ENCODE assay signal across 37 cellular contexts in genomic region chrX:41326431-41326830, GRCh38.
"Had no signal": no experiment of that assay in that cellular context is flagged by ENCODE, and none has a peak within 500 bp of the region (broad histone marks: within the 10 kb centered on the region; RNA-seq: fewer than 3 reads in every experiment).

No MANE protein-coding gene starts in this region.

- DNase-seq: activated effector memory CD4-positive, alpha-beta T cell treated with anti-CD3 and anti-CD28 coated beads, Interleukin-2, amount 50 U/mL, for 16 hours; activated effector memory CD4-positive, alpha-beta T cell treated with Interleukin-2 at 50 U/mL for 16 hours; activated gamma-delta T cell; activated gamma-delta T cell treated with Interleukin-2 at 50 U/mL for 16 hours; activated naive CD4-positive, alpha-beta T cell; activated naive CD4-positive, alpha-beta T cell treated with anti-CD3 and anti-CD28 coated beads for 36 hours; activated naive CD4-positive, alpha-beta T cell treated with anti-CD3 and anti-CD28 coated beads, Interleukin-2, amount 10 ng/mL, durations not matched to agents 7 days and 5 days; activated naive CD4-positive, alpha-beta T cell treated with anti-CD3 and anti-CD28 coated beads, Interleukin-2, amount 50 U/mL, for 16 hours; activated naive CD4-positive, alpha-beta T cell treated with Interleukin-2 at 50 U/mL for 16 hours; activated naive CD8-positive, alpha-beta T cell treated with anti-CD3 and anti-CD28 coated beads for 36 hours; activated naive CD8-positive, alpha-beta T cell treated with anti-CD3 and anti-CD28 coated beads, Interleukin-2, amount 10 ng/mL, durations not matched to agents 7 days and 5 days; activated naive CD8-positive, alpha-beta T cell treated with anti-CD3 and anti-CD28 coated beads, Interleukin-2, amount 50 U/mL, for 24 hours; activated T-cell treated with anti-CD3 and anti-CD28 coated beads, Interleukin-2, amount 50 U/mL, for 1 hour; activated T-cell treated with anti-CD3 and anti-CD28 coated beads, Interleukin-2, amount 50 U/mL, for 24 hours; activated T-cell treated with anti-CD3 and anti-CD28 coated beads, Interleukin-2, amount 50 U/mL, for 4 hours; activated T-cell treated with anti-CD3 and anti-CD28 coated beads, Interleukin-2, amount 50 U/mL, for 48 hours; activated T-cell treated with anti-CD3 and anti-CD28 coated beads, Interleukin-2, amount 50 U/mL, for 72 hours; adrenal gland; amniotic stem cell; amygdala; anterior cingulate cortex; aorta; body of pancreas; brain microvascular endothelial cell; caudate nucleus; central memory CD4-positive, alpha-beta T cell; cerebellar nuclear complex had no signal

- FAIRE-seq: bronchial epithelial cell had no signal

- H3K4me3 Mint-ChIP-seq: activated naive CD4-positive, alpha-beta T cell treated with anti-CD3 and anti-CD28 coated beads for 36 hours; activated naive CD4-positive, alpha-beta T cell treated with anti-CD3 and anti-CD28 coated beads, Interleukin-2, amount 10 ng/mL, durations not matched to agents 7 days and 5 days; activated naive CD8-positive, alpha-beta T cell; activated naive CD8-positive, alpha-beta T cell treated with anti-CD3 and anti-CD28 coated beads for 36 hours; activated naive CD8-positive, alpha-beta T cell treated with anti-CD3 and anti-CD28 coated beads, Interleukin-2, amount 10 ng/mL, durations not matched to agents 7 days and 5 days; activated naive CD8-positive, alpha-beta T cell treated with anti-CD3 and anti-CD28 coated beads, Interleukin-2, amount 50 U/mL, for 24 hours; activated T-cell treated with anti-CD3 and anti-CD28 coated beads, Interleukin-2, amount 50 U/mL, for 24 hours; activated T-cell treated with anti-CD3 and anti-CD28 coated beads, Interleukin-2, amount 50 U/mL, for 4 hours; activated T-cell treated with anti-CD3 and anti-CD28 coated beads, Interleukin-2, amount 50 U/mL, for 72 hours; activated T-helper 1 cell treated with anti-CD3 and anti-CD28 coated beads, Interleukin-12 subunit alpha, Interleukin-12 subunit beta, Interleukin-2, Interleukin-4 antibody, amounts not matched to agents 30 ng/mL and 10 ng/mL and 1 ng/mL, durations not matched to agents 14 hours and 24 hours and 36 hours; activated T-helper 17 cell treated with anti-CD3 and anti-CD28 coated beads, Interleukin-2, amount 50 U/mL, for 72 hours; central memory CD8-positive, alpha-beta T cell had no signal

- H3K27ac Mint-ChIP-seq: activated naive CD4-positive, alpha-beta T cell treated with anti-CD3 and anti-CD28 coated beads for 36 hours; activated naive CD8-positive, alpha-beta T cell; activated naive CD8-positive, alpha-beta T cell treated with anti-CD3 and anti-CD28 coated beads for 36 hours; activated naive CD8-positive, alpha-beta T cell treated with anti-CD3 and anti-CD28 coated beads, Interleukin-2, amount 10 ng/mL, durations not matched to agents 7 days and 5 days; activated naive CD8-positive, alpha-beta T cell treated with anti-CD3 and anti-CD28 coated beads, Interleukin-2, amount 50 U/mL, for 24 hours; activated T-cell treated with anti-CD3 and anti-CD28 coated beads, Interleukin-2, amount 50 U/mL, for 24 hours; activated T-cell treated with anti-CD3 and anti-CD28 coated beads, Interleukin-2, amount 50 U/mL, for 72 hours; activated T-helper 1 cell treated with anti-CD3 and anti-CD28 coated beads, Interleukin-12 subunit alpha, Interleukin-12 subunit beta, Interleukin-2, Interleukin-4 antibody, amounts not matched to agents 30 ng/mL and 10 ng/mL and 1 ng/mL, durations not matched to agents 14 hours and 24 hours and 36 hours; activated T-helper 17 cell treated with anti-CD3 and anti-CD28 coated beads, Interleukin-2, amount 50 U/mL, for 72 hours; activated T-helper 2 cell treated with anti-CD3 and anti-CD28 coated beads, Interferon-gamma antibody, Interleukin-2, Interleukin-4, amounts not matched to agents 10 μg/mL and 5 μg/mL and 100 μg/mL, durations not matched to agents 14 hours and 24 hours and 36 hours; brain had no signal

- H3K36me3 Mint-ChIP-seq: activated naive CD4-positive, alpha-beta T cell treated with anti-CD3 and anti-CD28 coated beads, Interleukin-2, amount 10 ng/mL, durations not matched to agents 7 days and 5 days; activated naive CD8-positive, alpha-beta T cell; activated naive CD8-positive, alpha-beta T cell treated with anti-CD3 and anti-CD28 coated beads for 36 hours; activated naive CD8-positive, alpha-beta T cell treated with anti-CD3 and anti-CD28 coated beads, Interleukin-2, amount 10 ng/mL, durations not matched to agents 7 days and 5 days; brain had no signal

- H3K4me1 Mint-ChIP-seq: activated naive CD8-positive, alpha-beta T cell treated with anti-CD3 and anti-CD28 coated beads, Interleukin-2, amount 10 ng/mL, durations not matched to agents 7 days and 5 days; activated T-helper 17 cell treated with anti-CD3 and anti-CD28 coated beads, Interleukin-2, amount 50 U/mL, for 72 hours; brain; central memory CD8-positive, alpha-beta T cell had no signal

- H3K4me1 ChIP-seq: adrenal gland, ascending aorta, body of pancreas, breast epithelium had no signal

- H3K36me3 ChIP-seq: adrenal gland, ascending aorta, brain microvascular endothelial cell, breast epithelium, cardiac muscle cell had no signal

- ATAC-seq: activated naive CD8-positive, alpha-beta T cell treated with anti-CD3 and anti-CD28 coated beads, Interleukin-2, amount 50 U/mL, for 24 hours; activated T-cell treated with anti-CD3 and anti-CD28 coated beads, Interleukin-2, amount 50 U/mL, for 4 hours; activated T-cell treated with anti-CD3 and anti-CD28 coated beads, Interleukin-2, amount 50 U/mL, for 72 hours; activated T-helper 17 cell treated with anti-CD3 and anti-CD28 coated beads, Interleukin-2, amount 50 U/mL, for 72 hours; body of pancreas had no signal

- H3K9me3 Mint-ChIP-seq: activated naive CD4-positive, alpha-beta T cell treated with anti-CD3 and anti-CD28 coated beads for 36 hours; activated naive CD4-positive, alpha-beta T cell treated with anti-CD3 and anti-CD28 coated beads, Interleukin-2, amount 10 ng/mL, durations not matched to agents 7 days and 5 days; activated naive CD8-positive, alpha-beta T cell treated with anti-CD3 and anti-CD28 coated beads for 36 hours; activated naive CD8-positive, alpha-beta T cell treated with anti-CD3 and anti-CD28 coated beads, Interleukin-2, amount 10 ng/mL, durations not matched to agents 7 days and 5 days; activated naive CD8-positive, alpha-beta T cell treated with anti-CD3 and anti-CD28 coated beads, Interleukin-2, amount 50 U/mL, for 24 hours; activated T-cell treated with anti-CD3 and anti-CD28 coated beads, Interleukin-2, amount 50 U/mL, for 24 hours; activated T-cell treated with anti-CD3 and anti-CD28 coated beads, Interleukin-2, amount 50 U/mL, for 4 hours; activated T-cell treated with anti-CD3 and anti-CD28 coated beads, Interleukin-2, amount 50 U/mL, for 72 hours; activated T-helper 1 cell treated with anti-CD3 and anti-CD28 coated beads, Interleukin-12 subunit alpha, Interleukin-12 subunit beta, Interleukin-2, Interleukin-4 antibody, amounts not matched to agents 30 ng/mL and 10 ng/mL and 1 ng/mL, durations not matched to agents 14 hours and 24 hours and 36 hours; activated T-helper 17 cell treated with anti-CD3 and anti-CD28 coated beads, Interleukin-2, amount 50 U/mL, for 72 hours; activated T-helper 2 cell treated with anti-CD3 and anti-CD28 coated beads, Interferon-gamma antibody, Interleukin-2, Interleukin-4, amounts not matched to agents 10 μg/mL and 5 μg/mL and 100 μg/mL, durations not matched to agents 14 hours and 24 hours and 36 hours; central memory CD8-positive, alpha-beta T cell had no signal

- H3K27me3 Mint-ChIP-seq: activated naive CD8-positive, alpha-beta T cell; activated naive CD8-positive, alpha-beta T cell treated with anti-CD3 and anti-CD28 coated beads for 36 hours; activated naive CD8-positive, alpha-beta T cell treated with anti-CD3 and anti-CD28 coated beads, Interleukin-2, amount 10 ng/mL, durations not matched to agents 7 days and 5 days; activated naive CD8-positive, alpha-beta T cell treated with anti-CD3 and anti-CD28 coated beads, Interleukin-2, amount 50 U/mL, for 24 hours; activated T-helper 17 cell treated with anti-CD3 and anti-CD28 coated beads, Interleukin-2, amount 50 U/mL, for 72 hours; brain; central memory CD8-positive, alpha-beta T cell had no signal

- H3K9me3 ChIP-seq: adrenal gland, ascending aorta, body of pancreas, breast epithelium had no signal

- H3K4me3 ChIP-seq: adrenal gland, ascending aorta, body of pancreas, breast epithelium, cardiac muscle cell had no signal

- H3K27ac ChIP-seq: adrenal gland, ascending aorta, body of pancreas, brain microvascular endothelial cell, breast epithelium, cardiac muscle cell had no signal
